Comparison of ENCODE assay signal across 19 cellular contexts in the genomic region with DNA sequence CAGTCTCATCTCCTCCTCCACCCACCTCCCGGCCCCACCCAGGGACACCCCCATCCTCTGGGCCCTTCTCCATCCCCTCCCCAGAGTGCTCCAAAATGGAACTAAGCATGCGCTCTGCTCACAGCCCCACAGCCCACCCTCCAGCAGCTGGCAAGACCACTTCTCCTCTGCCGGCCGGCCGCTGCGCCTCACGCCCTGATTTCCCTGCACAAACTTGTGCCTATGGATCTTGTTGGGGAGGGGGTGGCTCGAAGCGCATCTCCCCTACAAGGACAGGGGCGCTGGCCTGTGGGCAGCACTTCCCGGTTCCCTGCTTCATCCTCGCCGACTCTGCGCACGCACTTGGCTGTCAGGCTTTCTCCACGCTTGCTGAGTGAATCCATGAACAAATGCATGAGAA. TPM values are rescaled to one million over a fixed set of nuclear protein-coding genes. Genes with fewer than 3 reads are reported as not detected.
A peak's percentile ranks its signal among the peaks of the same experiment; 100 is the strongest.
DNase-seq lines count a peak whose midpoint lies in the region; TF ChIP-seq lines count a peak whose summit lies in the region.
"Had no signal": no experiment of that assay in that cellular context is flagged by ENCODE, and none has a peak within 500 bp of the region (broad histone marks: within the 10 kb centered on the region; RNA-seq: fewer than 3 reads in every experiment).

No MANE protein-coding gene starts in this region.

- peak overlapping the region; percentile 23 for H3K4me3 Mint-ChIP-seq in neural crest cell
- no peak overlapping the region for H3K4me3 Mint-ChIP-seq in activated naive CD4-positive, alpha-beta T cell treated with anti-CD3 and anti-CD28 coated beads, Interleukin-2, amount 10 ng/mL, durations not matched to agents 7 days and 5 days
- H3K4me3 Mint-ChIP-seq: CD4-positive, alpha-beta T cell; CD8-positive, alpha-beta memory T cell; GM23338; HFFc6 had no signal

- CTCF ChIA-PET in activated naive CD4-positive, alpha-beta T cell treated with anti-CD3 and anti-CD28 coated beads, Interleukin-2, amount 10 ng/mL, durations not matched to agents 7 days and 5 days (lab: Charles Lee), result interaction anchor here (0.9 to 5.6 kb wide), 3 partner anchors 13 to 150 kb away, joined by 3 to 31 read pairs (median 6); no protein-coding TSS in a partner anchor

- H3K4me2 ChIP-seq in BLaER1, result peak overlapping the region; percentile 99
- H3K4me2 ChIP-seq in Loucy (ENCODE audit: low read depth, low read length, poor library complexity, severe bottlenecking), result peak overlapping the region; percentile 82
- H3K4me2 ChIP-seq: GM23338 had no signal

- DNase-seq in neural crest cell (ENCODE audit: low read depth, low spot score) (no peak), retina (peak; percentile 11), T-helper 2 cell (no peak), NCI-H1694 (lab: John Stamatoyannopoulos, UW) (no peak)
- DNase-seq in activated naive CD4-positive, alpha-beta T cell treated with anti-CD3 and anti-CD28 coated beads, Interleukin-2, amount 10 ng/mL, durations not matched to agents 7 days and 5 days, result no peak
- DNase-seq: 8988T; CD4-positive, alpha-beta T cell; CD8-positive, alpha-beta memory T cell; DMS 273 treated with DMSO at 0.1 percent for 48 hours; DMS79; EL; GDM1; HFFc6 had no signal

- no peak overlapping the region; the same call in 1 of the 2 replicates for H3K4me3 ChIP-seq in BLaER1
- H3K4me3 ChIP-seq in Loucy (ENCODE audit: low read length, poor library complexity, severe bottlenecking), result peak overlapping the region; percentile 68
- H3K4me3 ChIP-seq: GM12878, GM23338, HAP-1 had no signal

- TF ChIP-seq CTCF in Loucy (conservative IDR thresholded peaks at IDR 0.05; ENCODE audit: low read length), result no peak
- no peak for TF ChIP-seq CTCF in neural crest cell (conservative IDR thresholded peaks at IDR 0.05)

- no peaks in the 10 kb centered on the region for H3K36me3 Mint-ChIP-seq in neural crest cell (ENCODE audit: low read depth)
- no peaks in the 10 kb centered on the region for H3K36me3 Mint-ChIP-seq in activated naive CD4-positive, alpha-beta T cell treated with anti-CD3 and anti-CD28 coated beads, Interleukin-2, amount 10 ng/mL, durations not matched to agents 7 days and 5 days
- H3K36me3 Mint-ChIP-seq: CD14-positive monocyte; CD8-positive, alpha-beta memory T cell had no signal

- H3K9me3 ChIP-seq in BLaER1 (no peaks in the 10 kb centered on the region), Loucy (ENCODE audit: insufficient read depth, low read depth, low read length) (no peaks in the 10 kb centered on the region)
- H3K9me3 ChIP-seq: HAP-1 had no signal

- peaks cover 11% of the 10 kb centered on the region for H3K4me1 Mint-ChIP-seq in neural crest cell
- H3K4me1 Mint-ChIP-seq in activated naive CD4-positive, alpha-beta T cell treated with anti-CD3 and anti-CD28 coated beads, Interleukin-2, amount 10 ng/mL, durations not matched to agents 7 days and 5 days, result peaks cover 32% of the 10 kb centered on the region

- no peaks in the 10 kb centered on the region for H3K79me2 ChIP-seq in Loucy (ENCODE audit: insufficient read depth, low read length)

- H3K36me3 ChIP-seq in BLaER1, result no peaks in the 10 kb centered on the region
- no peaks in the 10 kb centered on the region for H3K36me3 ChIP-seq in Loucy (ENCODE audit: insufficient read depth, low read length)
- H3K36me3 ChIP-seq: HAP-1 had no signal

- no peaks in the 10 kb centered on the region for H3K9me2 ChIP-seq in Loucy (replicated peaks; ENCODE audit: low read depth, low read length)

- H3K9ac ChIP-seq in BLaER1, result peak overlapping the region; percentile 46
- H3K9ac ChIP-seq in Loucy (ENCODE audit: low read depth, low read length, poor library complexity, severe bottlenecking), result no peak overlapping the region

- H2AFZ ChIP-seq in Loucy (ENCODE audit: low read length), result no peak overlapping the region
- H2AFZ ChIP-seq: GM23338 had no signal

- no peak overlapping the region for H3K27ac Mint-ChIP-seq in neural crest cell (ENCODE audit: unreplicated experiment)
- no peak overlapping the region for H3K27ac Mint-ChIP-seq in activated naive CD4-positive, alpha-beta T cell treated with anti-CD3 and anti-CD28 coated beads, Interleukin-2, amount 10 ng/mL, durations not matched to agents 7 days and 5 days
- H3K27ac Mint-ChIP-seq: CD14-positive monocyte; CD4-positive, alpha-beta T cell; CD8-positive, alpha-beta memory T cell; GM23338; HFFc6 had no signal

- H4K20me1 ChIP-seq in BLaER1 (peaks cover 32% of the 10 kb centered on the region), Loucy (ENCODE audit: insufficient read depth, low read length, poor library complexity, severe bottlenecking) (no peaks in the 10 kb centered on the region)

- H3K27me3 ChIP-seq in BLaER1, result no peaks in the 10 kb centered on the region
- H3K27me3 ChIP-seq in Loucy (ENCODE audit: insufficient read depth, low read length, poor library complexity, severe bottlenecking), result no peaks in the 10 kb centered on the region

- no peak overlapping the region for H3K27ac ChIP-seq in BLaER1

- peaks cover 21% of the 10 kb centered on the region for H3K27me3 Mint-ChIP-seq in neural crest cell (ENCODE audit: low read depth)
- peaks cover 69% of the 10 kb centered on the region for H3K27me3 Mint-ChIP-seq in activated naive CD4-positive, alpha-beta T cell treated with anti-CD3 and anti-CD28 coated beads, Interleukin-2, amount 10 ng/mL, durations not matched to agents 7 days and 5 days

- H3K4me1 ChIP-seq in BLaER1 (peaks cover 100% of the 10 kb centered on the region), Loucy (ENCODE audit: insufficient read depth, low read length, poor library complexity, severe bottlenecking) (peaks cover 36% of the 10 kb centered on the region)
- H3K4me1 ChIP-seq: HAP-1 had no signal

- no peaks in the 10 kb centered on the region for H3F3A ChIP-seq in Loucy (ENCODE audit: low read depth)

- no peaks in the 10 kb centered on the region for H3K9me3 Mint-ChIP-seq in neural crest cell
- no peaks in the 10 kb centered on the region for H3K9me3 Mint-ChIP-seq in activated naive CD4-positive, alpha-beta T cell treated with anti-CD3 and anti-CD28 coated beads, Interleukin-2, amount 10 ng/mL, durations not matched to agents 7 days and 5 days
- H3K9me3 Mint-ChIP-seq: CD4-positive, alpha-beta T cell; CD8-positive, alpha-beta memory T cell; GM23338; HFFc6 had no signal

RNA-seq across cellular contexts. Expression of gene NUDT14, which starts 19.5 kb away (rescaled TPM):
- total RNA-seq in neural crest cell, result 25.6 and 27.1 TPM in 2 replicates

RNA-seq across cellular contexts. Expression of gene JAG2, which starts 32.1 kb away (rescaled TPM):
- 2.7 and 4.2 TPM in 2 replicates for total RNA-seq in neural crest cell

RNA-seq across cellular contexts. Expression of gene BTBD6, which starts 47.7 kb away (rescaled TPM):
- total RNA-seq in neural crest cell, result 33.6 and 36.6 TPM in 2 replicates
